In the genomic region with DNA sequence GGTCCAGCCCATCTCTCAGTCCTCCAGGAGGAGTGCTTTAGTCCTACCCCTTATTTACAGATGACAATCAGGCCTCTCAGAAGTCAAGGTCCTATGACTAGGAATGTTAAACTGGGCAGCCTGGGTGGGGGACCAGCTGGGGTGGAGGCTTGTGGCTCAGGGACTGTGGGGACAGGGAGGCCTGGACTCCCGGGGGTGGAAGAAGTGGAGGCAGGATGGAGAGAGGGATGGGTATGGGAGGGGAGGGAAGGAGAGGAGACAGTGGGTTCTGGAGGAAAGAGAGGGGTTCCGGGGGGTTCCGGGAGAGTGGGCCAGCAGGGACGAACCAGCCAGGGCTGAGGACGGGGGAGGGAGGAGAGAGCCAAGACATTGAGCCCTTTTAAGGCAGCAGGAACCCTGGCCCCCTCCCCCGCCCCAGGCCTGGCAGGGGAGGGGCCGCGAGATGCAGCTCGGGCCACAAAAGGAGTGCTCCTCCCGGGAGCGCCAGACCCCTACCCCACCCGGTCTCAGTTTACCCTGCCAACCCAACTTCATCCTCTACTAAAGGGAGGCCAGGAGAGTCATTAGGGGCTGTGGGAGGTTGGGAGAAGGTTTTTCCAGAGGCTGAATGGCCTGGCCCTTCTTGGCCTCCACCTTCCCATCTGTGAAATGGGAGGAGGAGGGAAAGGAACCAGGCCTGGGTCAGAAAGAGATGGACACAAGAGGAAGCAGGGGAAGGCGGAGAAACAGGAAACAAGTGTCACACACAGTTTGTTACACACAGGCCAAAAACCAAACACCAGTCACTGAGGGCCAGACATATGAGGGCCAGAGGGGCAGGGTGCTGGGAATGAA, we compare ENCODE assay signal across 13 cellular contexts. TPM values are rescaled to one million over a fixed set of nuclear protein-coding genes. Genes with fewer than 3 reads are reported as not detected.
DNase-seq lines count a peak whose midpoint lies in the region; TF ChIP-seq lines count a peak whose summit lies in the region.
"Had no signal": no experiment of that assay in that cellular context is flagged by ENCODE, and none has a peak within 500 bp of the region (broad histone marks: within the 10 kb centered on the region; RNA-seq: fewer than 3 reads in every experiment).

No MANE protein-coding gene starts in this region.

- no peak overlapping the region for H2AFZ ChIP-seq in mesenchymal stem cell (ENCODE audit: low read depth, low read length)

- H2BK12ac ChIP-seq in mesenchymal stem cell (ENCODE audit: low read length in 2 of 2) = peak overlapping the region; percentile 45 to 84

- H3K4me1 ChIP-seq in ascending aorta = peaks cover 11 to 43% of the 10 kb centered on the region in 2 donors
- peaks cover 50% of the 10 kb centered on the region for H3K4me1 ChIP-seq in mesenchymal stem cell (ENCODE audit: control insufficient read depth, insufficient read depth, low read depth, low read length)
- peaks cover 8 to 78% (median 49%) of the 10 kb centered on the region in 4 donors for H3K4me1 ChIP-seq in tibial artery

- peak overlapping the region; percentile 40 for H2AK5ac ChIP-seq in mesenchymal stem cell (ENCODE audit: low read length, severe bottlenecking)

- H3K9ac ChIP-seq in mesenchymal stem cell (ENCODE audit: low read length) = peak overlapping the region; percentile 83

- H3K27me3 ChIP-seq in ascending aorta (no peaks in the 10 kb centered on the region), mesenchymal stem cell (ENCODE audit: control insufficient read depth in 1 of 2, insufficient read depth in 1 of 2, low read length in 2 of 2) (no peaks in the 10 kb centered on the region), tibial artery (no peaks in the 10 kb centered on the region)

- peak overlapping the region; percentile 22 for H2BK120ac ChIP-seq in mesenchymal stem cell (ENCODE audit: low read depth, low read length)

- H2BK15ac ChIP-seq in mesenchymal stem cell (ENCODE audit: low read depth, poor library complexity, severe bottlenecking) = peak overlapping the region; percentile 68

- H3K27ac ChIP-seq in ascending aorta = peak overlapping the region; percentile 93 to 94
- no peak overlapping the region for H3K27ac ChIP-seq in mesenchymal stem cell (ENCODE audit: low read length, poor library complexity, severe bottlenecking)
- peak overlapping the region; percentile 92 to 94 for H3K27ac ChIP-seq in tibial artery

- H3K14ac ChIP-seq in mesenchymal stem cell (ENCODE audit: low read length in 2 of 2) = no peak overlapping the region

- TF ChIP-seq CTCF in ascending aorta (IDR thresholded peaks at IDR 0.05) (no peak), tibial artery (IDR thresholded peaks at IDR 0.05) (no peak)

- peak overlapping the region; percentile 33 to 76 for H3K4ac ChIP-seq in mesenchymal stem cell (ENCODE audit: low read depth in 1 of 2, low read length in 2 of 2)

- H2BK5ac ChIP-seq in mesenchymal stem cell (ENCODE audit: low read depth, low read length, poor library complexity, severe bottlenecking) = no peak overlapping the region

- H3K4me3 ChIP-seq in ascending aorta (peak overlapping the region; percentile 71 to 94), mesenchymal stem cell (ENCODE audit: insufficient read depth in 1 of 2, low read depth in 1 of 2, low read length in 2 of 2) (peak overlapping the region; percentile 31 to 88), tibial artery (peak overlapping the region; percentile 76 to 86)

- peak overlapping the region; percentile 71 for H3K4me2 ChIP-seq in mesenchymal stem cell (ENCODE audit: low read length, poor library complexity, severe bottlenecking)

- H4K91ac ChIP-seq in mesenchymal stem cell (ENCODE audit: low read length) = peak overlapping the region; percentile 66

- H3K79me1 ChIP-seq in mesenchymal stem cell (replicated peaks; ENCODE audit: low read length, poor library complexity, severe bottlenecking) = peaks cover 45% of the 10 kb centered on the region

- WGBS in mesenchymal stem cell = 40% methylated on average over 6 of the region's 13 CpGs

- H3K23ac ChIP-seq in mesenchymal stem cell (ENCODE audit: low read length in 2 of 2) = no peak overlapping the region

- H3K18ac ChIP-seq in mesenchymal stem cell (ENCODE audit: low read depth in 1 of 2, low read length in 2 of 2) = peak overlapping the region in 1 of 2 experiments; percentile 31

- H4K8ac ChIP-seq in mesenchymal stem cell (ENCODE audit: low read length) = peak overlapping the region; percentile 23

- H3K9me3 ChIP-seq in ascending aorta (no peaks in the 10 kb centered on the region), mesenchymal stem cell (ENCODE audit: control insufficient read depth, low read length) (no peaks in the 10 kb centered on the region), tibial artery (no peaks in the 10 kb centered on the region)

- intact Hi-C loops in ascending aorta (cut with DNase I) = no loop called here
- intact Hi-C loops in tibial artery (cut with DNase I; ENCODE audit: low total_unique reads) = no loop called here

- H3K36me3 ChIP-seq in ascending aorta (peaks cover 32 to 39% of the 10 kb centered on the region in 2 donors), mesenchymal stem cell (ENCODE audit: control insufficient read depth in 1 of 2, insufficient read depth in 2 of 2, low read depth in 1 of 2, low read length in 2 of 2) (peaks cover 42 to 59% of the 10 kb centered on the region in 2 experiments), tibial artery (peaks cover 33 to 45% (median 33%) of the 10 kb centered on the region in 3 donors)

- DNase-seq in NCI-H1105 treated with DMSO at 0.1 percent for 48 hours (lab: John Stamatoyannopoulos, UW) (peak; percentile 53), NCI-H1105 (lab: John Stamatoyannopoulos, UW) (no peak), ascending aorta (ENCODE audit: low spot score in 2 of 2) (no peak), mesenchymal stem cell (no peak), tibial artery (peak in 1 of 2 donors; percentile 78), OCI-M1 (lab: John Stamatoyannopoulos, UW) (no peak), NCI-H1092 treated with DMSO at 0.1 percent for 48 hours (lab: John Stamatoyannopoulos, UW) (no peak)
- no peak for DNase-seq in stimulated activated CD4-positive, alpha-beta T cell treated with anti-CD3 and anti-CD28 coated beads, Interleukin-2, amount 100 ng/mL, for 48 hours
- DNase-seq: activated effector memory CD4-positive, alpha-beta T cell treated with anti-CD3 and anti-CD28 coated beads, Interleukin-2, amount 50 U/mL, for 16 hours; KBM-7; NCI-H748 treated with DMSO at 0.1 percent for 48 hours had no signal

RNA-seq across cellular contexts. Expression of a gene that starts 1.6 kb away (rescaled TPM):
- 76.8 TPM for total RNA-seq in ascending aorta
- 54.2 TPM for polyA plus RNA-seq in mesenchymal stem cell (2013, experiment 1 of 2)
- polyA plus RNA-seq in mesenchymal stem cell (2013, experiment 2 of 2) = 51.7 TPM

RNA-seq across cellular contexts. Expression of a gene that starts 11.6 kb away (rescaled TPM):
- total RNA-seq in ascending aorta = 39.2 TPM
- polyA plus RNA-seq in mesenchymal stem cell (2013, experiment 1 of 2) = 16.0 TPM
- polyA plus RNA-seq in mesenchymal stem cell (2013, experiment 2 of 2) = 14.5 TPM

RNA-seq across cellular contexts. Expression of a gene that starts 12.0 kb away (rescaled TPM):
- total RNA-seq in ascending aorta = 110 TPM
- polyA plus RNA-seq in mesenchymal stem cell (2013, experiment 1 of 2) = 35.9 TPM
- 32.6 TPM for polyA plus RNA-seq in mesenchymal stem cell (2013, experiment 2 of 2)

RNA-seq across cellular contexts. Expression of a gene that starts 34.4 kb away (rescaled TPM):
- total RNA-seq in ascending aorta = not detected
- polyA plus RNA-seq in mesenchymal stem cell (2013, experiment 1 of 2) = 0.01 TPM
- polyA plus RNA-seq in mesenchymal stem cell (2013, experiment 2 of 2) = not detected
- total RNA-seq: kidney epithelial cell had no signal

RNA-seq across cellular contexts. Expression of a gene that starts 47.4 kb away (rescaled TPM):
- total RNA-seq in ascending aorta = not detected
- not detected for polyA plus RNA-seq in mesenchymal stem cell (2013, experiment 1 of 2)
- not detected for polyA plus RNA-seq in mesenchymal stem cell (2013, experiment 2 of 2)
- total RNA-seq: endodermal cell, kidney epithelial cell had no signal
